ENCODE assay signal across 18 cellular contexts in genomic region chr16:30728321-30728720, GRCh38.
"Had no signal": no experiment of that assay in that cellular context is flagged by ENCODE, and none has a peak within 500 bp of the region (broad histone marks: within the 10 kb centered on the region; RNA-seq: fewer than 3 reads in every experiment).

No MANE protein-coding gene starts in this region.

- ATAC-seq: activated CD4-positive, alpha-beta T cell treated with anti-CD3 and anti-CD28 coated beads for 36 hours; body of pancreas; natural killer cell; right cardiac atrium had no signal

- H3K27ac ChIP-seq: body of pancreas, cardiac muscle cell, ovary, tibial artery had no signal

- H3K4me1 Mint-ChIP-seq: activated naive CD4-positive, alpha-beta T cell treated with anti-CD3 and anti-CD28 coated beads, Interleukin-2, amount 10 ng/mL, durations not matched to agents 7 days and 5 days; mesothelial cell of epicardium had no signal

- H3K9me3 Mint-ChIP-seq: activated B cell treated with CpG ODN at 0.5 μM for 24 hours; activated naive CD4-positive, alpha-beta T cell treated with anti-CD3 and anti-CD28 coated beads, Interleukin-2, amount 10 ng/mL, durations not matched to agents 7 days and 5 days; mesothelial cell of epicardium; natural killer cell; stimulated activated naive CD8-positive, alpha-beta T cell treated with anti-CD3 and anti-CD28 coated beads, Interleukin-15, Interleukin-2, amounts not matched to agents 100 ng/mL and 50 ng/mL, for 24 hours; T-helper 2 cell treated with Interferon-gamma antibody and Interleukin-4, amounts not matched to agents 5 μg/mL and 100 μg/mL, for 36 hours had no signal

- H3K4me1 ChIP-seq: body of pancreas, tibial artery had no signal

- H3K9me3 ChIP-seq: body of pancreas, heart right ventricle, ovary, tibial artery had no signal

- H3K27me3 Mint-ChIP-seq: activated B cell treated with CpG ODN at 0.5 μM for 24 hours; activated CD4-positive, alpha-beta T cell treated with anti-CD3 and anti-CD28 coated beads for 36 hours; activated naive CD4-positive, alpha-beta T cell treated with anti-CD3 and anti-CD28 coated beads, Interleukin-2, amount 10 ng/mL, durations not matched to agents 7 days and 5 days; stimulated activated naive CD8-positive, alpha-beta T cell treated with anti-CD3 and anti-CD28 coated beads, Interleukin-15, Interleukin-2, amounts not matched to agents 100 ng/mL and 50 ng/mL, for 24 hours had no signal

- H3K27me3 ChIP-seq: body of pancreas, cardiac muscle cell, heart right ventricle, ovary, tibial artery had no signal

- H3K4me3 Mint-ChIP-seq: activated B cell treated with CpG ODN at 0.5 μM for 24 hours; activated CD4-positive, alpha-beta T cell treated with anti-CD3 and anti-CD28 coated beads for 36 hours; activated naive CD4-positive, alpha-beta T cell treated with anti-CD3 and anti-CD28 coated beads, Interleukin-2, amount 10 ng/mL, durations not matched to agents 7 days and 5 days; mesothelial cell of epicardium; natural killer cell; stimulated activated naive CD8-positive, alpha-beta T cell treated with anti-CD3 and anti-CD28 coated beads, Interleukin-15, Interleukin-2, amounts not matched to agents 100 ng/mL and 50 ng/mL, for 24 hours; T-helper 2 cell treated with Interferon-gamma antibody and Interleukin-4, amounts not matched to agents 5 μg/mL and 100 μg/mL, for 36 hours had no signal

- H3K27ac Mint-ChIP-seq: activated B cell treated with CpG ODN at 0.5 μM for 24 hours; activated CD4-positive, alpha-beta T cell treated with anti-CD3 and anti-CD28 coated beads for 36 hours; activated naive CD4-positive, alpha-beta T cell treated with anti-CD3 and anti-CD28 coated beads, Interleukin-2, amount 10 ng/mL, durations not matched to agents 7 days and 5 days; mesothelial cell of epicardium; stimulated activated naive CD8-positive, alpha-beta T cell treated with anti-CD3 and anti-CD28 coated beads, Interleukin-15, Interleukin-2, amounts not matched to agents 100 ng/mL and 50 ng/mL, for 24 hours; T-helper 2 cell treated with Interferon-gamma antibody and Interleukin-4, amounts not matched to agents 5 μg/mL and 100 μg/mL, for 36 hours had no signal

- DNase-seq: activated B cell treated with CpG ODN at 0.5 μM for 24 hours; activated CD4-positive, alpha-beta T cell treated with anti-CD3 and anti-CD28 coated beads for 36 hours; activated CD4-positive, alpha-beta T cell treated with anti-CD3 and anti-CD28 coated beads, Interleukin-2, amount 50 U/mL, for 4 hours; activated effector memory CD4-positive, alpha-beta T cell treated with anti-CD3 and anti-CD28 coated beads, Interleukin-2, amount 50 U/mL, for 16 hours; activated naive CD4-positive, alpha-beta T cell treated with anti-CD3 and anti-CD28 coated beads, Interleukin-2, amount 10 ng/mL, durations not matched to agents 7 days and 5 days; body of pancreas; effector CD4-positive, alpha-beta T cell; heart right ventricle; natural killer cell; ovary; right cardiac atrium; stimulated activated CD4-positive, alpha-beta T cell treated with anti-CD3 and anti-CD28 coated beads, Interleukin-12 subunit alpha, Interleukin-12 subunit beta, amount 100 ng/mL, for 4 hours; stimulated activated CD4-positive, alpha-beta T cell treated with anti-CD3 and anti-CD28 coated beads, Interleukin-4, amount 100 ng/mL, for 4 hours had no signal
